ENCODE assay signal across 23 cellular contexts in the genomic region with DNA sequence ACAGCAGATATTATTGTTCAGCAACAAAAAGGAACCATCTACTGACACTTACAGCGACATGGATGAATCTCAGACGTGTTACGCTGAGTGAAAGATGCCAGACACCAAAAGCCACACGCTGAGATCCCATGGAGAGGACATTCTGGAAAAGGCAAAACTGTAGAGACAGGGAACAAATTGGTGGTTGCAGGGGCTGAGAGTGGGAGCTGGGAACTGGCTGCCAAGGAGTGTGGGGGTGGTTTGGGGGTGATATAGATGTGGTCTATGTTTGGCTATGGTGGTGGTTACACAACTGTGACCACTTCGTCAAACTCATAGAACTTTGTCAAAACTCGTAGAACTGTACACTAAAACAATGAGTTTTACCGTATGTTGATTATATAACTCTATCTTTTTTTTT. TPM values are rescaled to one million over a fixed set of nuclear protein-coding genes. Genes with fewer than 3 reads are reported as not detected.
DNase-seq lines count a peak whose midpoint lies in the region; ATAC-seq and TF ChIP-seq lines count a peak whose summit lies in the region.
"Had no signal": no experiment of that assay in that cellular context is flagged by ENCODE, and none has a peak within 500 bp of the region (broad histone marks: within the 10 kb centered on the region; RNA-seq: fewer than 3 reads in every experiment).

No MANE protein-coding gene starts in this region.

- POLR2A ChIA-PET in HEK293 (lab: Yijun Ruan, JAX) (no interaction called here), PC-9 (lab: Charles Lee; ENCODE audit: unreplicated experiment) (interaction anchor here (0.7 kb wide), 1 partner anchor 201 kb away, joined by 8 read pairs; the partner anchor contains the start of gene TMPRSS2)
- POLR2A ChIA-PET in CD8-positive, alpha-beta T cell (lab: Charles Lee) = no interaction called here

- no peaks in the 10 kb centered on the region for H3K36me3 ChIP-seq in HEK293 (ENCODE audit: control insufficient read depth in 2 of 2, insufficient read depth in 1 of 2, low read length in 2 of 2)
- H3K36me3 ChIP-seq in PC-9 (ENCODE audit: low read depth) = no peaks in the 10 kb centered on the region
- H3K36me3 ChIP-seq in brain microvascular endothelial cell (replicated peaks) = no peaks in the 10 kb centered on the region
- no peaks in the 10 kb centered on the region for H3K36me3 ChIP-seq in CD8-positive, alpha-beta T cell (ENCODE audit: insufficient read depth, low read length)
- H3K36me3 ChIP-seq: BE2C, BLaER1 had no signal

- no peak for ATAC-seq in CD8-positive, alpha-beta T cell
- ATAC-seq: GM12878 had no signal

- H3K4me3 ChIP-seq in HEK293 (ENCODE audit: low read depth, low read length) (no peak overlapping the region), PC-9 (no peak overlapping the region), brain microvascular endothelial cell (ENCODE audit: low read depth, low read length) (no peak overlapping the region)
- no peak overlapping the region for H3K4me3 ChIP-seq in CD8-positive, alpha-beta T cell (ENCODE audit: low read depth, low read length)
- H3K4me3 ChIP-seq: BLaER1, GM12878 had no signal

- H3K27ac ChIP-seq in HEK293 (ENCODE audit: extremely low read depth, low read depth, low read length) (no peak overlapping the region), PC-9 (peak overlapping the region; percentile 93; the same call in 1 of the 2 replicates), brain microvascular endothelial cell (no peak overlapping the region)
- no peak overlapping the region for H3K27ac ChIP-seq in CD8-positive, alpha-beta T cell (ENCODE audit: low read depth, low read length)
- H3K27ac ChIP-seq: BLaER1 had no signal

- DNase-seq in PC-9 (no peak), posterior vena cava (ENCODE audit: low spot score) (peak; percentile 17), brain microvascular endothelial cell (no peak), NCI-H2196 (lab: John Stamatoyannopoulos, UW; ENCODE audit: unreplicated experiment) (no peak)
- no peak for DNase-seq in CD8-positive, alpha-beta T cell
- DNase-seq: 8988T; ACHN; BE2C; C1 segment of cervical spinal cord; CD4-positive, alpha-beta memory T cell; CD4-positive, CD25-positive, alpha-beta regulatory T cell; DMS 273 treated with DMSO at 0.1 percent for 48 hours; DMS153; DMS53; DMS79; DND-41; EL; GDM1 had no signal

- H4K20me1 ChIP-seq in PC-9 (ENCODE audit: insufficient read depth) = no peaks in the 10 kb centered on the region
- H4K20me1 ChIP-seq: BLaER1 had no signal

- H3K27me3 Mint-ChIP-seq in CD8-positive, alpha-beta T cell (ENCODE audit: low read depth) = peaks cover 39% of the 10 kb centered on the region

- BruUV-seq in PC-9 (replicated peaks; lab: Mats Ljungman, UMichigan) = no TSS peak

- H3K4me1 ChIP-seq in HEK293 (ENCODE audit: control insufficient read depth, insufficient read depth, low read length) (peaks cover 5% of the 10 kb centered on the region; the same call in 1 of the 2 replicates), PC-9 (replicated peaks; ENCODE audit: insufficient read depth) (peaks cover 61% of the 10 kb centered on the region)
- H3K4me1 ChIP-seq in CD8-positive, alpha-beta T cell (ENCODE audit: insufficient read depth, low read length) = no peaks in the 10 kb centered on the region
- H3K4me1 ChIP-seq: BE2C, BLaER1 had no signal

- H3K9me3 Mint-ChIP-seq in CD8-positive, alpha-beta T cell = peaks cover 6% of the 10 kb centered on the region

- no peak overlapping the region for H2AFZ ChIP-seq in PC-9

- peaks cover 7% of the 10 kb centered on the region; the same call in 1 of the 2 replicates for H3K79me2 ChIP-seq in PC-9 (ENCODE audit: low read depth)

- peaks cover 38% of the 10 kb centered on the region for H3F3A ChIP-seq in PC-9 (ENCODE audit: insufficient read depth, low read depth)

- H3K9me2 ChIP-seq in PC-9 (ENCODE audit: insufficient read depth) = no peaks in the 10 kb centered on the region

- H3K4me2 ChIP-seq in PC-9 = no peak overlapping the region
- H3K4me2 ChIP-seq: BLaER1 had no signal

- no peak overlapping the region for H3K4me3 Mint-ChIP-seq in CD8-positive, alpha-beta T cell
- H3K4me3 Mint-ChIP-seq: CD14-positive monocyte; CD4-positive, alpha-beta memory T cell; CD4-positive, CD25-positive, alpha-beta regulatory T cell had no signal

- CTCF ChIA-PET in HEK293 (lab: Yijun Ruan, JAX) (interaction anchor here (0.9 kb wide), 1 partner anchor 426 kb away, joined by 3 read pairs; no protein-coding TSS in a partner anchor), PC-9 (lab: Charles Lee) (no interaction called here)
- CTCF ChIA-PET in CD8-positive, alpha-beta T cell (lab: Charles Lee) = no interaction called here

- in situ Hi-C loops in brain microvascular endothelial cell (cut with HindIII; ENCODE audit: low pct_ligation_motif_present, low sequenced_read_pairs) = no loop called here

- H3K4me1 Mint-ChIP-seq in CD8-positive, alpha-beta T cell (ENCODE audit: low read depth) = peaks cover 2% of the 10 kb centered on the region

- H3K27me3 ChIP-seq in PC-9 (ENCODE audit: insufficient read depth, low read depth) = no peaks in the 10 kb centered on the region
- peaks cover 13% of the 10 kb centered on the region for H3K27me3 ChIP-seq in brain microvascular endothelial cell (replicated peaks)
- no peaks in the 10 kb centered on the region for H3K27me3 ChIP-seq in CD8-positive, alpha-beta T cell (ENCODE audit: insufficient read depth, low read length)
- H3K27me3 ChIP-seq: BE2C, BLaER1 had no signal

- intact Hi-C loops in PC-9 (cut with micrococcal nuclease; ENCODE audit: unreplicated experiment) (no loop called here), posterior vena cava (cut with DNase I) (no loop called here)
- intact Hi-C loops in CD8-positive, alpha-beta T cell (cut with DNase I, micrococcal nuclease) = no loop called here

- no peak for TF ChIP-seq CTCF in HEK293 (tag by site-specific recombination; IDR thresholded peaks at IDR 0.05)
- TF ChIP-seq CTCF in PC-9 (conservative IDR thresholded peaks at IDR 0.05) = no peak
- no peak for TF ChIP-seq CTCF in brain microvascular endothelial cell (IDR thresholded peaks at IDR 0.05; ENCODE audit: low read depth, low read length, missing control alignments)
- no peak for TF ChIP-seq CTCF in CD8-positive, alpha-beta T cell (IDR thresholded peaks at IDR 0.05)

- H3K27ac Mint-ChIP-seq in CD8-positive, alpha-beta T cell = no peak overlapping the region
- H3K27ac Mint-ChIP-seq: CD14-positive monocyte; CD4-positive, alpha-beta memory T cell; CD4-positive, CD25-positive, alpha-beta regulatory T cell had no signal

- H3K9me3 ChIP-seq in HEK293 (ENCODE audit: control insufficient read depth, insufficient read depth, low read depth, low read length) (no peaks in the 10 kb centered on the region), PC-9 (ENCODE audit: insufficient read depth, low read depth) (no peaks in the 10 kb centered on the region)
- no peaks in the 10 kb centered on the region for H3K9me3 ChIP-seq in CD8-positive, alpha-beta T cell (ENCODE audit: low read length)
- H3K9me3 ChIP-seq: BE2C, BLaER1 had no signal

- no peaks in the 10 kb centered on the region for H3K36me3 Mint-ChIP-seq in CD8-positive, alpha-beta T cell
- H3K36me3 Mint-ChIP-seq: CD4-positive, alpha-beta memory T cell had no signal

TF ChIP-seq in HEK293, 187 proteins besides CTCF, POLR2A, EP300 and RAD21:
- TF ChIP-seq ZNF416 (tag by site-specific recombination; IDR thresholded peaks at IDR 0.05) = no peak
- peak; percentile 64 for TF ChIP-seq EGR2 (tag by site-specific recombination; IDR thresholded peaks at IDR 0.05; ENCODE audit: low read depth)

RNA-seq across cellular contexts. Expression of gene RIPK4, which starts 57.7 kb away (rescaled TPM):
- total RNA-seq in PC-9 (2021) = 30.1 and 39.3 TPM in 2 replicates
- 1 to 10 TPM in 1 of 2 donors, under 1 TPM in 1; 0.69 to 1.0 TPM for total RNA-seq in posterior vena cava
- total RNA-seq in CD8-positive, alpha-beta T cell = 1 to 10 TPM; 1.4 to 2.0 TPM
- total RNA-seq: G401 had no signal

Comparison
In these comparisons a context has a peak if more than half of its experiments do, and no peak if none do; other contexts are left out.
1. RNA of gene RIPK4, which starts 57.7 kb away (total RNA-seq): 30.1 to 39.3 TPM in PC-9; 1.4 to 2.0 TPM in CD8-positive, alpha-beta T cell and 0.69 to 1.0 TPM in posterior vena cava; every median in the first group is over 10 times any median in the second.